ENCODE assay signal across 23 cellular contexts in genomic region chr1:22962558-22962957, GRCh38. TPM values are rescaled to one million over a fixed set of nuclear protein-coding genes. Genes with fewer than 3 reads are reported as not detected.
"Had no signal": no experiment of that assay in that cellular context is flagged by ENCODE, and none has a peak within 500 bp of the region (broad histone marks: within the 10 kb centered on the region; RNA-seq: fewer than 3 reads in every experiment).

No MANE protein-coding gene starts in this region.

- H3K4me3 ChIP-seq: SJSA1, SK-N-MC had no signal

- DNase-seq: KBM-7, NCI-H1092, NCI-H1105 treated with DMSO at 0.1 percent for 48 hours, NCI-H1417 treated with DMSO at 0.1 percent for 48 hours, NCI-H146, NCI-H1694 treated with DMSO at 0.1 percent for 48 hours, NCI-H1930, NCI-H2081, NCI-H2107, NCI-H2227 treated with DMSO at 0.1 percent for 48 hours, NCI-H524, NCI-H526 treated with DMSO at 0.1 percent for 48 hours, NCI-H774, Right ventricle myocardium superior, RPMI8226, SIG-M5 had no signal

- H3K9me3 ChIP-seq: SJSA1 had no signal

- FAIRE-seq: RCC 7860 had no signal

- H3K36me3 ChIP-seq: SJSA1 had no signal

- H3K4me1 ChIP-seq: SJSA1 had no signal

- H3K27ac ChIP-seq: SJSA1, SK-N-MC had no signal

RNA-seq across cellular contexts. Expression of gene LACTBL1, which starts 10.1 kb away (rescaled TPM):
- total RNA-seq: HT1080, LHCN-M2, MCF 10A, NCI-H460, Right ventricle myocardium superior, SJSA1 had no signal

RNA-seq across cellular contexts. Expression of gene TEX46, which starts 53.1 kb away (rescaled TPM):
- total RNA-seq: HT1080, LHCN-M2, MCF 10A, NCI-H460, Right ventricle myocardium superior, SJSA1 had no signal
